16 cellular contexts compared by ENCODE assay signal in genomic region chr4:98630804-98631454, GRCh38. TPM values are rescaled to one million over a fixed set of nuclear protein-coding genes. Genes with fewer than 3 reads are reported as not detected.
DNase-seq lines count a peak whose midpoint lies in the region; ATAC-seq and TF ChIP-seq lines count a peak whose summit lies in the region.
"Had no signal": no experiment of that assay in that cellular context is flagged by ENCODE, and none has a peak within 500 bp of the region (broad histone marks: within the 10 kb centered on the region; RNA-seq: fewer than 3 reads in every experiment).

No MANE protein-coding gene starts in this region.

- H3K27me3 Mint-ChIP-seq in CD8-positive, alpha-beta memory T cell, result no peaks in the 10 kb centered on the region
- H3K27me3 Mint-ChIP-seq in activated CD4-positive, alpha-beta T cell treated with anti-CD3 and anti-CD28 coated beads for 36 hours, result no peaks in the 10 kb centered on the region
- H3K27me3 Mint-ChIP-seq: activated naive CD4-positive, alpha-beta T cell treated with anti-CD3 and anti-CD28 coated beads, Interleukin-2, amount 10 ng/mL, durations not matched to agents 7 days and 5 days; central memory CD8-positive, alpha-beta T cell had no signal

- H3K27ac ChIP-seq in A673 (ENCODE audit: low read depth, low read length, poor library complexity, severe bottlenecking) (no peak overlapping the region), left lung (no peak overlapping the region)
- no peak overlapping the region for H3K27ac ChIP-seq in CD8-positive, alpha-beta memory T cell (ENCODE audit: low read depth, low read length)
- H3K27ac ChIP-seq: hepatocyte, Peyer's patch had no signal

- H3K4me1 Mint-ChIP-seq in CD8-positive, alpha-beta memory T cell, result peaks cover 40 to 69% (median 67%) of the 10 kb centered on the region in 3 donors
- H3K4me1 Mint-ChIP-seq in activated CD4-positive, alpha-beta T cell treated with anti-CD3 and anti-CD28 coated beads for 36 hours, result peaks cover 31% of the 10 kb centered on the region

- peak; percentile 17 for DNase-seq in A673 (ENCODE audit: low spot score)
- peak; percentile 66 for DNase-seq in NCI-H2171 treated with DMSO at 0.1 percent for 48 hours (lab: John Stamatoyannopoulos, UW)
- peak; percentile 81 for DNase-seq in cerebellar cortex (ENCODE audit: low spot score)
- DNase-seq in left lung, result no peak
- DNase-seq in CD8-positive, alpha-beta memory T cell, result no peak
- DNase-seq in activated T-cell treated with anti-CD3 and anti-CD28 coated beads, Interleukin-2, amount 50 U/mL, for 1 hour, result no peak
- no peak for DNase-seq in activated CD4-positive, alpha-beta T cell treated with anti-CD3 and anti-CD28 coated beads for 36 hours
- DNase-seq: activated naive CD4-positive, alpha-beta T cell treated with anti-CD3 and anti-CD28 coated beads, Interleukin-2, amount 10 ng/mL, durations not matched to agents 7 days and 5 days; left colon; NCI-H187 treated with DMSO at 0.1 percent for 48 hours; NCI-H526 treated with DMSO at 0.1 percent for 48 hours; Peyer's patch had no signal

- ATAC-seq in left lung (peak; percentile 55), HG03565 (IDR thresholded peaks at IDR 0.05; ENCODE audit: unreplicated experiment) (no peak)
- ATAC-seq in activated CD4-positive, alpha-beta T cell treated with anti-CD3 and anti-CD28 coated beads for 36 hours, result no peak
- ATAC-seq: activated CD4-positive, CD25-positive, alpha-beta regulatory T cell treated with anti-CD3 and anti-CD28 coated beads, Interleukin-2, amount 50 U/mL, for 24 hours; left colon had no signal

- H3K9me3 ChIP-seq in A673 (ENCODE audit: low read depth, low read length, poor library complexity, severe bottlenecking) (no peaks in the 10 kb centered on the region), left lung (no peaks in the 10 kb centered on the region)
- no peaks in the 10 kb centered on the region for H3K9me3 ChIP-seq in CD8-positive, alpha-beta memory T cell (ENCODE audit: low read length)
- H3K9me3 ChIP-seq: Peyer's patch had no signal

- no TSS peak for BruUV-seq in A673 (replicated peaks; lab: Mats Ljungman, UMichigan)

- POLR2A ChIA-PET in A673 (lab: Charles Lee; ENCODE audit: low non-redundant PET), result no interaction called here
- POLR2A ChIA-PET in CD8-positive, alpha-beta memory T cell (lab: Charles Lee), result interaction anchor here (0.7 kb wide), 1 partner anchor 57 kb away, joined by 3 read pairs; no protein-coding TSS in a partner anchor
- POLR2A ChIA-PET in activated CD4-positive, alpha-beta T cell treated with anti-CD3 and anti-CD28 coated beads for 36 hours (lab: Charles Lee), result no interaction called here

- TF ChIP-seq CTCF in A673 (conservative IDR thresholded peaks at IDR 0.05; ENCODE audit: low read depth, low read length) (peak; percentile 42), left lung (IDR thresholded peaks at IDR 0.05) (no peak)

- intact Hi-C loops in A673 (cut with micrococcal nuclease; ENCODE audit: unreplicated experiment), result no loop called here
- intact Hi-C loops in left lung (cut with DNase I), result no loop called here
- intact Hi-C loops in activated CD4-positive, alpha-beta T cell treated with anti-CD3 and anti-CD28 coated beads for 36 hours (cut with DNase I, micrococcal nuclease), result loop anchor here in 1 of 2 experiments (10.0 kb wide), 1 partner anchor 596 kb away; no protein-coding TSS in a partner anchor

- no peaks in the 10 kb centered on the region for H3K9me3 Mint-ChIP-seq in CD8-positive, alpha-beta memory T cell
- no peaks in the 10 kb centered on the region for H3K9me3 Mint-ChIP-seq in activated CD4-positive, alpha-beta T cell treated with anti-CD3 and anti-CD28 coated beads for 36 hours (ENCODE audit: low read depth)
- H3K9me3 Mint-ChIP-seq: central memory CD8-positive, alpha-beta T cell had no signal

- no peak overlapping the region for H3K27ac Mint-ChIP-seq in CD8-positive, alpha-beta memory T cell
- no peak overlapping the region for H3K27ac Mint-ChIP-seq in activated CD4-positive, alpha-beta T cell treated with anti-CD3 and anti-CD28 coated beads for 36 hours
- H3K27ac Mint-ChIP-seq: activated naive CD4-positive, alpha-beta T cell treated with anti-CD3 and anti-CD28 coated beads, Interleukin-2, amount 10 ng/mL, durations not matched to agents 7 days and 5 days had no signal

- H3K4me3 Mint-ChIP-seq in CD8-positive, alpha-beta memory T cell, result no peak overlapping the region
- H3K4me3 Mint-ChIP-seq in activated CD4-positive, alpha-beta T cell treated with anti-CD3 and anti-CD28 coated beads for 36 hours, result no peak overlapping the region
- H3K4me3 Mint-ChIP-seq: activated naive CD4-positive, alpha-beta T cell treated with anti-CD3 and anti-CD28 coated beads, Interleukin-2, amount 10 ng/mL, durations not matched to agents 7 days and 5 days; central memory CD8-positive, alpha-beta T cell had no signal

- CTCF ChIA-PET in A673 (lab: Charles Lee), result no interaction called here
- CTCF ChIA-PET in CD8-positive, alpha-beta memory T cell (lab: Charles Lee), result no interaction called here
- CTCF ChIA-PET in activated CD4-positive, alpha-beta T cell treated with anti-CD3 and anti-CD28 coated beads for 36 hours (lab: Charles Lee), result interaction anchor here (0.7 to 0.8 kb wide), 3 partner anchors 11 to 226 kb away, joined by 3 read pairs; no protein-coding TSS in a partner anchor

- H3K4me1 ChIP-seq in A673 (ENCODE audit: insufficient read depth, low read length, poor library complexity, severe bottlenecking) (peaks cover 9% of the 10 kb centered on the region), left lung (peaks cover 8 to 9% of the 10 kb centered on the region in 2 donors)
- no peaks in the 10 kb centered on the region for H3K4me1 ChIP-seq in CD8-positive, alpha-beta memory T cell (ENCODE audit: insufficient read depth, low read length)
- H3K4me1 ChIP-seq: Peyer's patch had no signal

- H3K36me3 ChIP-seq in A673 (ENCODE audit: insufficient read depth, low read length, poor library complexity, severe bottlenecking) (no peaks in the 10 kb centered on the region), left lung (no peaks in the 10 kb centered on the region)
- no peaks in the 10 kb centered on the region for H3K36me3 ChIP-seq in CD8-positive, alpha-beta memory T cell (ENCODE audit: insufficient read depth, low read length)
- H3K36me3 ChIP-seq: Peyer's patch had no signal

- H3K4me3 ChIP-seq in A673 (ENCODE audit: low read depth, low read length, poor library complexity, severe bottlenecking) (no peak overlapping the region), left lung (no peak overlapping the region)
- H3K4me3 ChIP-seq in CD8-positive, alpha-beta memory T cell (ENCODE audit: low read length), result no peak overlapping the region
- H3K4me3 ChIP-seq: hepatocyte, Peyer's patch had no signal

- H3K36me3 Mint-ChIP-seq in CD8-positive, alpha-beta memory T cell, result peaks cover 0 to 14% (median 6%) of the 10 kb centered on the region in 3 donors
- H3K36me3 Mint-ChIP-seq in activated CD4-positive, alpha-beta T cell treated with anti-CD3 and anti-CD28 coated beads for 36 hours (ENCODE audit: low read depth), result peaks cover 4% of the 10 kb centered on the region

- no peaks in the 10 kb centered on the region for H3K27me3 ChIP-seq in A673 (replicated peaks; ENCODE audit: insufficient read depth, low read depth, low read length, poor library complexity)
- no peaks in the 10 kb centered on the region for H3K27me3 ChIP-seq in left lung
- no peaks in the 10 kb centered on the region for H3K27me3 ChIP-seq in CD8-positive, alpha-beta memory T cell (ENCODE audit: insufficient read depth, low read length, poor library complexity, severe bottlenecking)
- H3K27me3 ChIP-seq: hepatocyte, Peyer's patch had no signal

RNA-seq across cellular contexts. Expression of gene TSPAN5, which starts 27.5 kb away (rescaled TPM):
- total RNA-seq in A673 (2021), result 15.2 and 16.9 TPM in 2 replicates
- total RNA-seq in left lung, result 10 to 100 TPM; 11.9 to 16.9 TPM
- 10 to 100 TPM; 15.9 to 16.7 TPM for total RNA-seq in CD8-positive, alpha-beta memory T cell
- polyA plus RNA-seq in CD8-positive, alpha-beta memory T cell, result 29.7 TPM
- 10 to 100 TPM; 18.4 to 23.6 TPM for total RNA-seq in activated CD4-positive, alpha-beta T cell treated with anti-CD3 and anti-CD28 coated beads for 36 hours

Comparison
In these comparisons a context has a peak if more than half of its experiments do, and no peak if none do; other contexts are left out.
1. DNase-seq: peak in A673 (single experiment), NCI-H2171 treated with DMSO at 0.1 percent for 48 hours (single experiment) and cerebellar cortex (single experiment); none in left lung (0 of 2), CD8-positive, alpha-beta memory T cell (0 of 5), activated T-cell treated with anti-CD3 and anti-CD28 coated beads, Interleukin-2, amount 50 U/mL, for 1 hour (single experiment) and activated CD4-positive, alpha-beta T cell treated with anti-CD3 and anti-CD28 coated beads for 36 hours (single experiment).